Comparison of ENCODE assay signal across 23 cellular contexts in genomic region chr5:39462211-39462610, GRCh38.
"Had no signal": no experiment of that assay in that cellular context is flagged by ENCODE, and none has a peak within 500 bp of the region (broad histone marks: within the 10 kb centered on the region; RNA-seq: fewer than 3 reads in every experiment).

No MANE protein-coding gene starts in this region.

- H3K36me3 ChIP-seq: MG63 had no signal

- H3K9me3 ChIP-seq: MG63 had no signal

- H3K27me3 ChIP-seq: MG63 had no signal

- ATAC-seq: HepG2, Panc1, PC-3, SK-N-SH treated with all-trans-retinoic acid at 6 μM for 48 hours had no signal

- DNase-seq: IMR-90; Karpas-422; KG1; MG63; NCI-H1092 treated with DMSO at 0.1 percent for 48 hours; NCI-H1436; NCI-H187; NCI-H2029; NCI-H2081 treated with DMSO at 0.1 percent for 48 hours; NCI-H2171; NCI-H226; NCI-H446; NCI-H510A; NCI-H524 treated with DMSO at 0.1 percent for 48 hours; NCI-H69; NCI-H774; NK-92 treated with Interleukin-12 subunit alpha and Interleukin-12 subunit beta, amount 100 ng/mL, for 24 hours; PC-3; SHP77 had no signal

- H3K27ac ChIP-seq: RWPE1 had no signal

- H3K4me3 ChIP-seq: MG63 had no signal
